In the genomic region with DNA sequence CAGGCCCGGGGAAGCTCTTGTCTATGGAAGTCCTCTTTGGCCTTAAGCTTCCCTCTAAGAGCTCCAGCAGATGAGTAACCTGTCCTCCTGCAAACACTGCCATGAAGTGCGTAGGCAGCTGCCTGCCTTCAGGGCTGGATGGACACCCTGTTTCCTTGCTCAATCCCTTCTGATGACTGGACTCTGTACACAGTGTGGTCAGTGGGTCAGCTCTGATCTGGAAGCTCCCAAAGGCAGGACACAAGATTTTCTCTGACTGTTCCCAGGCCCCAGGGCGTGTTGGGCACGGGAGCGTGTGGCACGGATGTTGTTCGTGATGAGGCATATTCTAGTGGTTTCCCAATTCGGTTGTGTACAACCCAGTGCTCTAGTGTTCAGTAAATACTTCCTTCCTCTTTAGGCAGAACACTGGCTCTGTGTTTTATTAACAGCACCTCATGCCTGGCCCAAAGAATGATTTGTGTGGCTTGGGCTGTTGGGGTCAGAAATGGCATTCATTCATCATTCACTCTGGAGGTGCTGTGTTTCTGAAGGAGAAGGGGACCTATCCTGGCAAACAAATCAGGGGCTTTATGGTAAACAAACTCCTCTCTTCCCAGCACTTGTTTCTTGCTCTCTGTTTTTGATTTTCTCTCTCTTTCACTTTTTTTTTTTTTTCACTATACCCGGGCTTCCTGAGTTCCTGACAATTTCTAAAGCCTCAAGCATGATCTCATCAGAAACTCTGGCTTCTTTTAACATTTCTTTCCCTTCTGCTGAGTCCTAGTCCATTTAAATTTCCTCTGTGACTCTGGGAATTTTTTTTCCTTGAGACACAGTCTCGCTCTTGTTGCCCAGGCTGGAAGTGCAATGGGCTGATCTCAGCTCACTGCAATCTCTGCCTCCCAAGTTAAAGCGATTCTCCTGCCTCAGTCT, we compare ENCODE assay signal across 1 cellular context.
TF ChIP-seq lines count a peak whose summit lies in the region.

No MANE protein-coding gene starts in this region.

TF ChIP-seq in HepG2, 621 proteins besides CTCF, POLR2A, EP300 and RAD21 (continued from another document):
- TF ChIP-seq, protein P1, sequence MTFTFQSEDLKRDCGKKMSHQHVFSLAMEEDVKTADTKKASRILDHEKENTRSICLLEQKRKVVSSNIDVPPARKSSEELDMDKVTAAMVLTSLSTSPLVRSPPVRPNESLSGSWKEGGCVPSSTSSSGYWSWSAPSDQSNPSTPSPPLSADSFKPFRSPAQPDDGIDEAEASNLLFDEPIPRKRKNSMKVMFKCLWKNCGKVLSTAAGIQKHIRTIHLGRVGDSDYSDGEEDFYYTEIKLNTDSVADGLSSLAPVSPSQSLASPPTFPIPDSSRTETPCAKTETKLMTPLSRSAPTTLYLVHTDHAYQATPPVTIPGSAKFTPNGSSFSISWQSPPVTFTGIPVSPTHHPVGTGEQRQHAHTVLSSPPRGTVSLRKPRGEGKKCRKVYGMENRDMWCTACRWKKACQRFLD (CRISPR knock-in tag; IDR thresholded peaks at IDR 0.05; ENCODE audit: borderline replicate concordance) = no peak
- TF ChIP-seq ZSCAN31 (CRISPR knock-in tag; IDR thresholded peaks at IDR 0.05; ENCODE audit: low read depth) (no peak), ZKSCAN8 (CRISPR knock-in tag; IDR thresholded peaks at IDR 0.05; ENCODE audit: borderline replicate concordance) (peak; percentile 79), KDM3A (CRISPR knock-in tag; IDR thresholded peaks at IDR 0.05; ENCODE audit: low read depth) (peak; percentile 81), ZEB1 (IDR thresholded peaks at IDR 0.05; ENCODE audit: insufficient replicate concordance, low read depth) (peak; percentile 50), HNRNPLL (IDR thresholded peaks at IDR 0.05; ENCODE audit: low read depth, low read length, poor library complexity, severe bottlenecking) (no peak), ZNF589 (CRISPR knock-in tag; conservative IDR thresholded peaks at IDR 0.05) (peak; percentile 73; the same call in 1 of the 2 replicates), ZNF234 (CRISPR knock-in tag; conservative IDR thresholded peaks at IDR 0.05) (no peak), STAG1 (CRISPR knock-in tag; IDR thresholded peaks at IDR 0.05) (0 out of 2 replicates have a peak, but pooled peaks have one; percentile 27), CBX2 (IDR thresholded peaks at IDR 0.05; ENCODE audit: low read depth, low read length) (no peak), CBX2 (CRISPR knock-in tag; IDR thresholded peaks at IDR 0.05; ENCODE audit: low read depth) (peak; percentile 95), ZBTB20 (CRISPR knock-in tag; IDR thresholded peaks at IDR 0.05; ENCODE audit: borderline replicate concordance, low read depth) (peak; percentile 68; the same call in 1 of the 2 replicates)
- TF ChIP-seq, protein P2, sequence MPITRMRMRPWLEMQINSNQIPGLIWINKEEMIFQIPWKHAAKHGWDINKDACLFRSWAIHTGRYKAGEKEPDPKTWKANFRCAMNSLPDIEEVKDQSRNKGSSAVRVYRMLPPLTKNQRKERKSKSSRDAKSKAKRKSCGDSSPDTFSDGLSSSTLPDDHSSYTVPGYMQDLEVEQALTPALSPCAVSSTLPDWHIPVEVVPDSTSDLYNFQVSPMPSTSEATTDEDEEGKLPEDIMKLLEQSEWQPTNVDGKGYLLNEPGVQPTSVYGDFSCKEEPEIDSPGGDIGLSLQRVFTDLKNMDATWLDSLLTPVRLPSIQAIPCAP (CRISPR knock-in tag; IDR thresholded peaks at IDR 0.05; ENCODE audit: low read depth) = 0 out of 2 replicates have a peak, but pooled peaks have one; percentile 71
- TF ChIP-seq, protein P3, sequence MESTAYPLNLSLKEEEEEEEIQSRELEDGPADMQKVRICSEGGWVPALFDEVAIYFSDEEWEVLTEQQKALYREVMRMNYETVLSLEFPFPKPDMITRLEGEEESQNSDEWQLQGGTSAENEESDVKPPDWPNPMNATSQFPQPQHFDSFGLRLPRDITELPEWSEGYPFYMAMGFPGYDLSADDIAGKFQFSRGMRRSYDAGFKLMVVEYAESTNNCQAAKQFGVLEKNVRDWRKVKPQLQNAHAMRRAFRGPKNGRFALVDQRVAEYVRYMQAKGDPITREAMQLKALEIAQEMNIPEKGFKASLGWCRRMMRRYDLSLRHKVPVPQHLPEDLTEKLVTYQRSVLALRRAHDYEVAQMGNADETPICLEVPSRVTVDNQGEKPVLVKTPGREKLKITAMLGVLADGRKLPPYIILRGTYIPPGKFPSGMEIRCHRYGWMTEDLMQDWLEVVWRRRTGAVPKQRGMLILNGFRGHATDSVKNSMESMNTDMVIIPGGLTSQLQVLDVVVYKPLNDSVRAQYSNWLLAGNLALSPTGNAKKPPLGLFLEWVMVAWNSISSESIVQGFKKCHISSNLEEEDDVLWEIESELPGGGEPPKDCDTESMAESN (CRISPR knock-in tag; conservative IDR thresholded peaks at IDR 0.05) = peak; percentile 91
- TF ChIP-seq, protein P4, sequence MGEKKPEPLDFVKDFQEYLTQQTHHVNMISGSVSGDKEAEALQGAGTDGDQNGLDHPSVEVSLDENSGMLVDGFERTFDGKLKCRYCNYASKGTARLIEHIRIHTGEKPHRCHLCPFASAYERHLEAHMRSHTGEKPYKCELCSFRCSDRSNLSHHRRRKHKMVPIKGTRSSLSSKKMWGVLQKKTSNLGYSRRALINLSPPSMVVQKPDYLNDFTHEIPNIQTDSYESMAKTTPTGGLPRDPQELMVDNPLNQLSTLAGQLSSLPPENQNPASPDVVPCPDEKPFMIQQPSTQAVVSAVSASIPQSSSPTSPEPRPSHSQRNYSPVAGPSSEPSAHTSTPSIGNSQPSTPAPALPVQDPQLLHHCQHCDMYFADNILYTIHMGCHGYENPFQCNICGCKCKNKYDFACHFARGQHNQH (CRISPR knock-in tag; IDR thresholded peaks at IDR 0.05) = peak; percentile 92; the same call in 1 of the 2 replicates
- TF ChIP-seq, protein P5, sequence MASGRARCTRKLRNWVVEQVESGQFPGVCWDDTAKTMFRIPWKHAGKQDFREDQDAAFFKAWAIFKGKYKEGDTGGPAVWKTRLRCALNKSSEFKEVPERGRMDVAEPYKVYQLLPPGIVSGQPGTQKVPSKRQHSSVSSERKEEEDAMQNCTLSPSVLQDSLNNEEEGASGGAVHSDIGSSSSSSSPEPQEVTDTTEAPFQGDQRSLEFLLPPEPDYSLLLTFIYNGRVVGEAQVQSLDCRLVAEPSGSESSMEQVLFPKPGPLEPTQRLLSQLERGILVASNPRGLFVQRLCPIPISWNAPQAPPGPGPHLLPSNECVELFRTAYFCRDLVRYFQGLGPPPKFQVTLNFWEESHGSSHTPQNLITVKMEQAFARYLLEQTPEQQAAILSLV (CRISPR knock-in tag; IDR thresholded peaks at IDR 0.05; ENCODE audit: borderline replicate concordance) = peak; percentile 90; the same call in 1 of the 2 replicates
- TF ChIP-seq, protein P6, sequence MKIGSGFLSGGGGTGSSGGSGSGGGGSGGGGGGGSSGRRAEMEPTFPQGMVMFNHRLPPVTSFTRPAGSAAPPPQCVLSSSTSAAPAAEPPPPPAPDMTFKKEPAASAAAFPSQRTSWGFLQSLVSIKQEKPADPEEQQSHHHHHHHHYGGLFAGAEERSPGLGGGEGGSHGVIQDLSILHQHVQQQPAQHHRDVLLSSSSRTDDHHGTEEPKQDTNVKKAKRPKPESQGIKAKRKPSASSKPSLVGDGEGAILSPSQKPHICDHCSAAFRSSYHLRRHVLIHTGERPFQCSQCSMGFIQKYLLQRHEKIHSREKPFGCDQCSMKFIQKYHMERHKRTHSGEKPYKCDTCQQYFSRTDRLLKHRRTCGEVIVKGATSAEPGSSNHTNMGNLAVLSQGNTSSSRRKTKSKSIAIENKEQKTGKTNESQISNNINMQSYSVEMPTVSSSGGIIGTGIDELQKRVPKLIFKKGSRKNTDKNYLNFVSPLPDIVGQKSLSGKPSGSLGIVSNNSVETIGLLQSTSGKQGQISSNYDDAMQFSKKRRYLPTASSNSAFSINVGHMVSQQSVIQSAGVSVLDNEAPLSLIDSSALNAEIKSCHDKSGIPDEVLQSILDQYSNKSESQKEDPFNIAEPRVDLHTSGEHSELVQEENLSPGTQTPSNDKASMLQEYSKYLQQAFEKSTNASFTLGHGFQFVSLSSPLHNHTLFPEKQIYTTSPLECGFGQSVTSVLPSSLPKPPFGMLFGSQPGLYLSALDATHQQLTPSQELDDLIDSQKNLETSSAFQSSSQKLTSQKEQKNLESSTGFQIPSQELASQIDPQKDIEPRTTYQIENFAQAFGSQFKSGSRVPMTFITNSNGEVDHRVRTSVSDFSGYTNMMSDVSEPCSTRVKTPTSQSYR (CRISPR knock-in tag; IDR thresholded peaks at IDR 0.05; ENCODE audit: borderline replicate concordance) = no peak
